ENCODE assay signal across 8 cellular contexts in the genomic region with DNA sequence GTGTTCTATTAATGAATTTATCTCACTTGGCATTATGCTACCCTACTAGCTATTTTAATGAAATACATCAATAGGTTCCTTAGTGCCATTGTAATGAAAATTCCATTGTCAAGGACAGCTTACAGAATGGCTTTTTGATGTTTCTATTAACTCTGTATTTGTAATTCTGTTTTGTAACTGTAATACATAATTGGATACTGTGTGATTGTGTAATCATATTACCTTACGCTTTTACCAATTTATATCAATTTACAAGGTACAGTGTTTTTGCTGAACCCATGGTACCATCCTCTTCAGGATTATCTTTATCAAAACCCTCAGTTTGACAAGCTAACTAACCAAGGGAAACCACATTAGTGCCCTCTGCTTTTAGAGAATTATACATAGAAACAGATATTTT.
"Had no signal": no experiment of that assay in that cellular context is flagged by ENCODE, and none has a peak within 500 bp of the region (broad histone marks: within the 10 kb centered on the region; RNA-seq: fewer than 3 reads in every experiment).

No MANE protein-coding gene starts in this region.

- H3K36me3 ChIP-seq: HAP-1 had no signal

- H3K9me3 ChIP-seq: HAP-1 had no signal

- H3K27ac ChIP-seq: GM23248, HL-60 had no signal

- H2AFZ ChIP-seq: GM23248 had no signal

- ATAC-seq: HCT116 had no signal

- DNase-seq: GM23248, GOT3, H7, HFFc6, KG1 had no signal

- H3K4me3 ChIP-seq: GM23248, HAP-1 had no signal

- H3K4me1 ChIP-seq: HAP-1 had no signal

- H3K9ac ChIP-seq: GM23248 had no signal
